13 cellular contexts compared by ENCODE assay signal in the genomic region with DNA sequence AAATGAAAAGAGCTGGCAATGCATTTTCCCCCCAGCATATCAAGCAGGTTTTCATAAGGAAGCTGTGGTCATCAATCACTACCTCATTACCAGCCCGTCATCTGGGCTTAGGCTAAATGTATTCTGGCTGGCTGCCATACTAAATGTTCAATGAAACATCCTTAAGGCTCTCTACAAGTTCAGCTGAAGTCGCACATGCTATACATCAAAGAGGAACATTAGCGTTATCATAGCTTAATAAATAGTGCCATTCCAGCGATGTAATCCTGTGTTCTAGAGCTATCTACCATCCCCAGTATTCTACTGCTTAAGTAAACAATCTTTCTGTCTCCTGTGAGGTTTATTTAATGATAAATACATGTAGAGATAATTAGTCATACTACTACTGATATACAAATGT.
DNase-seq lines count a peak whose midpoint lies in the region; ATAC-seq and TF ChIP-seq lines count a peak whose summit lies in the region.
"Had no signal": no experiment of that assay in that cellular context is flagged by ENCODE, and none has a peak within 500 bp of the region (broad histone marks: within the 10 kb centered on the region; RNA-seq: fewer than 3 reads in every experiment).

No MANE protein-coding gene starts in this region.

- POLR2A ChIA-PET in HEK293T (lab: Yijun Ruan, JAX), result no interaction called here

- ATAC-seq in GM19452 (IDR thresholded peaks at IDR 0.05; ENCODE audit: unreplicated experiment) (no peak), GM21526 (IDR thresholded peaks at IDR 0.05; ENCODE audit: low FRiP score, unreplicated experiment) (no peak), GM21390 (IDR thresholded peaks at IDR 0.05; ENCODE audit: unreplicated experiment) (no peak)

- H3K36me3 Mint-ChIP-seq in mesothelial cell of epicardium, result no peaks in the 10 kb centered on the region

- peaks cover 2% of the 10 kb centered on the region for H3K9me3 Mint-ChIP-seq in mesothelial cell of epicardium
- H3K9me3 Mint-ChIP-seq: activated CD4-positive, alpha-beta memory T cell treated with anti-CD3 and anti-CD28 coated beads for 36 hours; endodermal cell had no signal

- in situ Hi-C loops in astrocyte of the cerebellum (cut with HindIII; ENCODE audit: low sequenced_read_pairs), result no loop called here

- CTCF ChIA-PET in HEK293T (lab: Yijun Ruan, JAX), result no interaction called here

- peak overlapping the region; percentile 44 for H3K27ac Mint-ChIP-seq in mesothelial cell of epicardium
- H3K27ac Mint-ChIP-seq: activated CD4-positive, alpha-beta memory T cell treated with anti-CD3 and anti-CD28 coated beads for 36 hours; activated naive CD8-positive, alpha-beta T cell; endodermal cell had no signal

- no peak for TF ChIP-seq CTCF in astrocyte of the cerebellum (IDR thresholded peaks at IDR 0.05; ENCODE audit: low read depth, low read length, missing control alignments)
- TF ChIP-seq CTCF in mesothelial cell of epicardium (IDR thresholded peaks at IDR 0.05; ENCODE audit: unreplicated experiment), result no peak

- H3K4me3 ChIP-seq in astrocyte of the cerebellum (ENCODE audit: low read depth, low read length), result no peak overlapping the region

- DNase-seq in HEK293T (ENCODE audit: extremely low spot score), result peak; percentile 53
- DNase-seq in NCI-H345 (lab: John Stamatoyannopoulos, UW), result peak; percentile 39
- peak; percentile 41 for DNase-seq in astrocyte of the cerebellum (ENCODE audit: low read depth)
- DNase-seq in mesothelial cell of epicardium (ENCODE audit: low spot score in 2 of 2, unreplicated experiment in 2 of 2), result peak; percentile 27 to 62
- DNase-seq in OCI-M1 (lab: John Stamatoyannopoulos, UW), result no peak
- DNase-seq: activated CD4-positive, alpha-beta memory T cell treated with anti-CD3 and anti-CD28 coated beads for 36 hours; endodermal cell; NCI-H2029; stimulated activated CD4-positive, alpha-beta T cell treated with anti-CD3 and anti-CD28 coated beads, Interleukin-2, amount 100 ng/mL, for 48 hours had no signal

- H3K4me1 Mint-ChIP-seq in mesothelial cell of epicardium, result peaks cover 46% of the 10 kb centered on the region

- H3K27me3 Mint-ChIP-seq in mesothelial cell of epicardium (ENCODE audit: low read depth), result peaks cover 5% of the 10 kb centered on the region
- H3K27me3 Mint-ChIP-seq: activated CD4-positive, alpha-beta memory T cell treated with anti-CD3 and anti-CD28 coated beads for 36 hours; activated naive CD8-positive, alpha-beta T cell had no signal

- no peak overlapping the region for H3K4me3 Mint-ChIP-seq in mesothelial cell of epicardium
- H3K4me3 Mint-ChIP-seq: activated CD4-positive, alpha-beta memory T cell treated with anti-CD3 and anti-CD28 coated beads for 36 hours; activated naive CD8-positive, alpha-beta T cell; endodermal cell had no signal

TF ChIP-seq in HEK293T, 16 proteins besides CTCF, POLR2A, EP300 and RAD21:
- no peak for TF ChIP-seq ARNT (IDR thresholded peaks at IDR 0.05)
- TF ChIP-seq FOXK2 (IDR thresholded peaks at IDR 0.05), result no peak
- TF ChIP-seq HDGF (IDR thresholded peaks at IDR 0.05; ENCODE audit: borderline replicate concordance), result no peak
- TF ChIP-seq, protein P1, sequence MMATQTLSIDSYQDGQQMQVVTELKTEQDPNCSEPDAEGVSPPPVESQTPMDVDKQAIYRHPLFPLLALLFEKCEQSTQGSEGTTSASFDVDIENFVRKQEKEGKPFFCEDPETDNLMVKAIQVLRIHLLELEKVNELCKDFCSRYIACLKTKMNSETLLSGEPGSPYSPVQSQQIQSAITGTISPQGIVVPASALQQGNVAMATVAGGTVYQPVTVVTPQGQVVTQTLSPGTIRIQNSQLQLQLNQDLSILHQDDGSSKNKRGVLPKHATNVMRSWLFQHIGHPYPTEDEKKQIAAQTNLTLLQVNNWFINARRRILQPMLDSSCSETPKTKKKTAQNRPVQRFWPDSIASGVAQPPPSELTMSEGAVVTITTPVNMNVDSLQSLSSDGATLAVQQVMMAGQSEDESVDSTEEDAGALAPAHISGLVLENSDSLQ (IDR thresholded peaks at IDR 0.05), result peak; percentile 69
- no peak for TF ChIP-seq ZNF384 (IDR thresholded peaks at IDR 0.05)
- TF ChIP-seq TARDBP (IDR thresholded peaks at IDR 0.05), result no peak
